33 cellular contexts compared by ENCODE assay signal in the genomic region with DNA sequence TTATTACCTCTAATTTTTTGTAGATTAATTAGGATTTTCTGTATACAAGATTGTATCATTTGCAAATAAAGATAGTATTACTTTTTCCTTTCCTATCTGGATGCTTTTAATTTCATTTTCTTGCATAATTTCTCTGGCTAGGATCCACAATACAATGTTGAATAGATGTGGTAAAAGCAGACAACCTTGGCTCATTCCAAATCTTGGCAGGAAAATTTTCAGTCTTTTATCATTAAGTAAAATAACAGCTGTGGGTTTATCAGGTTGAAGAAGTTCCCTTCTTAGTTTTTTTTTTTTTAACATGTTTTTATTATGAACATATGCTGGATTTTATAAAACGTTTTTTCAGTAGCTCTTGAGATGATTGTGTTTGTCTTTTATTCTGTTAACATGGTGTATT.
DNase-seq lines count a peak whose midpoint lies in the region; ATAC-seq and TF ChIP-seq lines count a peak whose summit lies in the region.
"Had no signal": no experiment of that assay in that cellular context is flagged by ENCODE, and none has a peak within 500 bp of the region (broad histone marks: within the 10 kb centered on the region; RNA-seq: fewer than 3 reads in every experiment).

No MANE protein-coding gene starts in this region.

- H3K9me3 ChIP-seq in left ventricle myocardium inferior (replicated peaks) = peaks cover 15% of the 10 kb centered on the region
- no peaks in the 10 kb centered on the region for H3K9me3 ChIP-seq in right cardiac atrium (ENCODE audit: control insufficient read depth, low read length)
- H3K9me3 ChIP-seq: BE2C, BLaER1, Caco-2 had no signal

- peak; percentile 69 for ATAC-seq in Right ventricle myocardium inferior
- peak; percentile 60 for ATAC-seq in Right ventricle myocardium superior (ENCODE audit: poor library complexity)
- ATAC-seq in right cardiac atrium = no peak
- ATAC-seq in left ventricle myocardium superior = peak; percentile 64
- ATAC-seq in left cardiac atrium = no peak
- ATAC-seq: A549; CD8-positive, alpha-beta T cell had no signal

- no peak overlapping the region for H3K27ac ChIP-seq in left ventricle myocardium inferior (replicated peaks)
- no peak overlapping the region for H3K27ac ChIP-seq in right cardiac atrium (ENCODE audit: low read length)
- H3K27ac ChIP-seq: 22Rv1; A549; BLaER1; BLaER1 treated with 17β-estradiol and CSF1 and Interleukin-3, amounts not matched to agents 10 nM and 100 nM; C4-2B had no signal

- H3K36me3 ChIP-seq in left ventricle myocardium inferior = no peaks in the 10 kb centered on the region
- H3K36me3 ChIP-seq: BE2C; BLaER1; BLaER1 treated with 17β-estradiol and CSF1 and Interleukin-3, amounts not matched to agents 10 nM and 100 nM had no signal

- 10% methylated on average over 1 of the region's 1 CpG for WGBS in right cardiac atrium

- H3K27me3 ChIP-seq in left ventricle myocardium inferior (ENCODE audit: low read depth) (no peaks in the 10 kb centered on the region), right cardiac atrium (ENCODE audit: control insufficient read depth, insufficient read depth) (no peaks in the 10 kb centered on the region)
- H3K27me3 ChIP-seq: BE2C; BLaER1; BLaER1 treated with 17β-estradiol and CSF1 and Interleukin-3, amounts not matched to agents 10 nM and 100 nM had no signal

- H3K4me3 ChIP-seq in left ventricle myocardium inferior (no peak overlapping the region), right cardiac atrium (ENCODE audit: low read length) (no peak overlapping the region)
- H3K4me3 ChIP-seq: A549; BLaER1; BLaER1 treated with 17β-estradiol and CSF1 and Interleukin-3, amounts not matched to agents 10 nM and 100 nM had no signal

- TF ChIP-seq CTCF in left ventricle myocardium inferior (IDR thresholded peaks at IDR 0.05; ENCODE audit: borderline replicate concordance) = no peak

- H3K4me1 ChIP-seq in left ventricle myocardium inferior (no peaks in the 10 kb centered on the region), right cardiac atrium (ENCODE audit: control insufficient read depth, insufficient read depth, low read length) (no peaks in the 10 kb centered on the region)
- H3K4me1 ChIP-seq: A549; BE2C; BLaER1; BLaER1 treated with 17β-estradiol and CSF1 and Interleukin-3, amounts not matched to agents 10 nM and 100 nM; Caco-2 had no signal

- peak; percentile 38 for DNase-seq in NCI-H2171 treated with DMSO at 0.1 percent for 48 hours (lab: John Stamatoyannopoulos, UW)
- DNase-seq in NCI-H2171 (lab: John Stamatoyannopoulos, UW) = no peak
- no peak for DNase-seq in Right ventricle myocardium inferior (ENCODE audit: missing footprints)
- no peak for DNase-seq in left ventricle myocardium inferior
- no peak for DNase-seq in Right ventricle myocardium superior
- no peak for DNase-seq in right cardiac atrium
- no peak for DNase-seq in left ventricle myocardium superior
- DNase-seq in left cardiac atrium = no peak
- DNase-seq: 8988T; ACHN; AML-193; BE2C; C1 segment of cervical spinal cord; Caco-2; Calu3; CD4-positive, alpha-beta memory T cell; CD4-positive, alpha-beta T cell; CD4-positive, CD25-positive, alpha-beta regulatory T cell; CD8-positive, alpha-beta memory T cell; CD8-positive, alpha-beta T cell; COR-L47; DMS 273 treated with DMSO at 0.1 percent for 48 hours; DMS153; DMS53; DMS79; DMS79 treated with DMSO at 0.1 percent for 48 hours; DND-41; EL had no signal

- intact Hi-C loops in Right ventricle myocardium inferior (cut with DNase I) (loop anchor here (2.0 kb wide), 1 partner anchor 62 kb away; no protein-coding TSS in a partner anchor), left ventricle myocardium inferior (cut with micrococcal nuclease) (no loop called here), Right ventricle myocardium superior (cut with DNase I) (no loop called here), right cardiac atrium (cut with DNase I) (no loop called here), left ventricle myocardium superior (cut with micrococcal nuclease) (no loop called here), left cardiac atrium (cut with DNase I) (no loop called here)

Comparison
In these comparisons a context has a peak if more than half of its experiments do, and no peak if none do; other contexts are left out.
1. ATAC-seq: peak in Right ventricle myocardium inferior (single experiment), Right ventricle myocardium superior (single experiment) and left ventricle myocardium superior (single experiment); none in right cardiac atrium (0 of 2) and left cardiac atrium (0 of 2).